14 cellular contexts compared by ENCODE assay signal in the genomic region with DNA sequence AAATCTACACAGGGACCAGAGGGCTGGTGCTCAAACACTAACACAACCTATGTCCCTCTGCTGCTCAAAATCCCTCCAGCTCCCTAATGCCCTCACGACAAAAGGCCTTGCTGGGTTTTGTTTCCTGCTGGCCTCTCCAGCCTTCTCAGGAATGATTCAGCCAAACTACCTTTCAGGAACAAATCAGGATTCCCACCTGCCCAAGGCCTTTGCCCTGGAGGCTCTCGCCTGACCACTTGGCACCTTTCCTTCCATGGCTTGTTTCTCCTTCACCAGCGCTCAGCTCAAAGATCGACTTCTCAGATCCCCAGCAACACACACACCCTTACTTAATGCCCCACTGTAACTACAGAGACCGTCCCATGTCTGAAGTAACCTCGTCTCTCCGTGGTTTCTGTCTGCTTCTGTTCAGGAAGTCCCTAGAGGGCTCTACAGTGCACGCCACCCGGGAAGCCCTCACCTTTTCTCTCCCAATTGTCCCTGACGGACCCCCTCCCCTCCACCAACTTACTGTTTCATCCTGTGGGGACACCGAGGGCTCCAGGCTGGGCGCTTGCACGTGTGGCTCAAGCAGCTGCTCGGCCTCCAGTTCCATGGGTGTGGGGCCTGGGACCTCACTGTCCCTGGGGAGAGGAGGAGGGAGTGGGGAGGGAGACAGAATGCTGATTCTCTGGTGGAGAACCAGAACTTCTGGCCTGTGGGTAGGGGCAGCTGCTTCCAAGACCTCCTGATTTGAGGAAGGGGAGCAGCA. TPM values are rescaled to one million over a fixed set of nuclear protein-coding genes. Genes with fewer than 3 reads are reported as not detected.
DNase-seq lines count a peak whose midpoint lies in the region; ATAC-seq and TF ChIP-seq lines count a peak whose summit lies in the region.
"Had no signal": no experiment of that assay in that cellular context is flagged by ENCODE, and none has a peak within 500 bp of the region (broad histone marks: within the 10 kb centered on the region; RNA-seq: fewer than 3 reads in every experiment).

No MANE protein-coding gene starts in this region.

- DNase-seq in Caco-2 (no peak), M059J (ENCODE audit: low read depth) (peak; percentile 29), chondrocyte (ENCODE audit: low spot score) (no peak), osteoblast (ENCODE audit: insufficient read length, low spot score, missing footprints) (peak; percentile 88), GM19240 (ENCODE audit: insufficient read length, low spot score) (no peak), NCI-H526 treated with DMSO at 0.1 percent for 48 hours (lab: John Stamatoyannopoulos, UW) (no peak), KG1 (lab: John Stamatoyannopoulos, UW) (no peak)
- DNase-seq: activated CD8-positive, alpha-beta memory T cell treated with anti-CD3 and anti-CD28 coated beads, Interleukin-2, amount 50 U/mL, for 48 hours; dorsolateral prefrontal cortex; immature natural killer cell had no signal

- H3K27me3 ChIP-seq in Caco-2 (replicated peaks; ENCODE audit: control insufficient read depth, insufficient read depth, low read length), result no peaks in the 10 kb centered on the region
- H3K27me3 ChIP-seq in osteoblast (ENCODE audit: insufficient read depth, low read length), result no peaks in the 10 kb centered on the region
- H3K27me3 ChIP-seq: suprapubic skin had no signal

- H4K20me1 ChIP-seq in osteoblast (ENCODE audit: insufficient read depth, low read length), result peaks cover 11% of the 10 kb centered on the region

- H3K4me3 ChIP-seq in Caco-2 (ENCODE audit: low read depth, low read length), result no peak overlapping the region
- H3K4me3 ChIP-seq in osteoblast (ENCODE audit: insufficient read depth, low read length), result no peak overlapping the region
- H3K4me3 ChIP-seq: dorsolateral prefrontal cortex, suprapubic skin had no signal

- no peak overlapping the region for H3K4me2 ChIP-seq in osteoblast (ENCODE audit: insufficient read depth, low read length)

- H3K36me3 ChIP-seq in Caco-2 (ENCODE audit: control insufficient read depth, insufficient read depth, low read length), result no peaks in the 10 kb centered on the region
- H3K36me3 ChIP-seq in osteoblast (ENCODE audit: insufficient read depth, low read length), result peaks cover 42% of the 10 kb centered on the region

- POLR2A ChIA-PET in Caco-2 (lab: Charles Lee), result interaction anchor here (0.8 kb wide), 1 partner anchor 80 kb away, joined by 3 read pairs; the partner anchor contains the start of gene SNRPD2

- intact Hi-C loops in Caco-2 (cut with micrococcal nuclease; ENCODE audit: unreplicated experiment), result loop anchor here (5.0 kb wide), 1 partner anchor 110 kb away; no protein-coding TSS in a partner anchor

- peaks cover under 1% of the 10 kb centered on the region for H3K4me1 ChIP-seq in Caco-2
- H3K4me1 ChIP-seq in osteoblast (ENCODE audit: insufficient read depth, low read length), result peaks cover 9% of the 10 kb centered on the region

- no peak overlapping the region for H2AFZ ChIP-seq in osteoblast (ENCODE audit: low read length)

- H3K4me3 Mint-ChIP-seq in Caco-2 (ENCODE audit: unreplicated experiment), result peak overlapping the region; percentile 97
- no peak overlapping the region for H3K4me3 Mint-ChIP-seq in chondrocyte (ENCODE audit: unreplicated experiment)

- H3K27ac Mint-ChIP-seq in Caco-2 (ENCODE audit: unreplicated experiment) (no peak overlapping the region), chondrocyte (ENCODE audit: unreplicated experiment) (peak overlapping the region; percentile 50)

- H3K27ac ChIP-seq in osteoblast (ENCODE audit: low read depth, low read length), result no peak overlapping the region
- H3K27ac ChIP-seq: suprapubic skin had no signal

- TF ChIP-seq CTCF in Caco-2 (IDR thresholded peaks at IDR 0.05; ENCODE audit: insufficient read depth in 1 of 2, low read depth in 1 of 2, low read length in 1 of 2, severe bottlenecking in 1 of 2, unreplicated experiment in 1 of 2), result no peak
- no peak for TF ChIP-seq CTCF in chondrocyte (IDR thresholded peaks at IDR 0.05)
- TF ChIP-seq CTCF in osteoblast (IDR thresholded peaks at IDR 0.05; ENCODE audit: extremely low read depth, low read depth, low read length), result no peak

- no peak for ATAC-seq in GM18520 (IDR thresholded peaks at IDR 0.05; ENCODE audit: unreplicated experiment)

- no peaks in the 10 kb centered on the region for H3K27me3 Mint-ChIP-seq in Caco-2 (ENCODE audit: insufficient read depth, unreplicated experiment)
- H3K27me3 Mint-ChIP-seq in chondrocyte (ENCODE audit: low read depth), result no peaks in the 10 kb centered on the region

- no peaks in the 10 kb centered on the region for H3K79me2 ChIP-seq in osteoblast (ENCODE audit: insufficient read depth, low read length)

- H3K9me3 Mint-ChIP-seq in Caco-2 (ENCODE audit: unreplicated experiment), result no peaks in the 10 kb centered on the region
- no peaks in the 10 kb centered on the region for H3K9me3 Mint-ChIP-seq in chondrocyte (ENCODE audit: low read depth)
- H3K9me3 Mint-ChIP-seq: immature natural killer cell had no signal

- H3K9me3 ChIP-seq in Caco-2 (no peaks in the 10 kb centered on the region), osteoblast (ENCODE audit: low read depth, low read length) (no peaks in the 10 kb centered on the region)
- H3K9me3 ChIP-seq: suprapubic skin had no signal

- peaks cover 68% of the 10 kb centered on the region for H3K36me3 Mint-ChIP-seq in Caco-2 (ENCODE audit: insufficient read depth, unreplicated experiment)
- peaks cover 13% of the 10 kb centered on the region for H3K36me3 Mint-ChIP-seq in chondrocyte (ENCODE audit: low read depth)

- CTCF ChIA-PET in Caco-2 (lab: Charles Lee), result interaction anchor here (1.1 to 3.6 kb wide), 3 partner anchors 21 to 45 kb away, joined by 3 to 82 read pairs (median 3); no protein-coding TSS in a partner anchor

- H3K4me1 Mint-ChIP-seq in Caco-2 (ENCODE audit: low read depth, unreplicated experiment) (peaks cover 7% of the 10 kb centered on the region), chondrocyte (ENCODE audit: low read depth) (peaks cover 19% of the 10 kb centered on the region)

- no TSS peak for BruUV-seq in Caco-2 (replicated peaks; lab: Mats Ljungman, UMichigan)

RNA-seq across cellular contexts. Expression of gene SIX5, which starts 3.3 kb away (rescaled TPM):
- 23.7 and 28.6 TPM in 2 replicates for total RNA-seq in Caco-2 (2022)
- 8.7 and 14.8 TPM in 2 replicates for total RNA-seq in M059J (2014; rRNA removed; shearing (Covaris generic))
- 29.3 to 33.8 TPM (median 33.0 TPM) in 3 replicates for total RNA-seq in chondrocyte
- total RNA-seq in osteoblast, result 11.6 and 11.8 TPM in 2 replicates

RNA-seq across cellular contexts. Expression of gene DMPK, which starts 10.0 kb away (rescaled TPM):
- total RNA-seq in Caco-2 (2022) (28.1 and 30.2 TPM in 2 replicates), chondrocyte (95.0 to 176 TPM (median 162 TPM) in 3 replicates), osteoblast (26.8 and 30.4 TPM in 2 replicates)
- total RNA-seq in M059J (2014; rRNA removed; shearing (Covaris generic)), result 22.7 and 40.4 TPM in 2 replicates

RNA-seq across cellular contexts. Expression of gene DMWD, which starts 20.3 kb away (rescaled TPM):
- total RNA-seq in Caco-2 (2022), result 72.4 and 76.3 TPM in 2 replicates
- 16.0 and 38.2 TPM in 2 replicates for total RNA-seq in M059J (2014; rRNA removed; shearing (Covaris generic))
- total RNA-seq in chondrocyte, result 77.6 to 83.0 TPM (median 79.4 TPM) in 3 replicates
- 48.5 and 49.2 TPM in 2 replicates for total RNA-seq in osteoblast

RNA-seq across cellular contexts. Expression of gene MEIOSIN, which starts 39.1 kb away (rescaled TPM):
- total RNA-seq in Caco-2 (2022) (not detected in 2 replicates), chondrocyte (not detected in 3 replicates), osteoblast (not detected in 2 replicates)
- total RNA-seq in M059J (2014; rRNA removed; shearing (Covaris generic)), result 0.25 TPM in 1 of 2 replicates, not detected in the other
- total RNA-seq: LHCN-M2, skeletal muscle tissue, suprapubic skin had no signal

RNA-seq across cellular contexts. Expression of gene FBXO46, which starts 41.6 kb away (rescaled TPM):
- total RNA-seq in Caco-2 (2022), result 31.0 and 37.0 TPM in 2 replicates
- 4.4 and 6.9 TPM in 2 replicates for total RNA-seq in M059J (2014; rRNA removed; shearing (Covaris generic))
- total RNA-seq in chondrocyte, result 12.7 to 14.8 TPM (median 14.3 TPM) in 3 replicates
- 8.0 and 9.0 TPM in 2 replicates for total RNA-seq in osteoblast

Comparison
In these comparisons a context has a peak if more than half of its experiments do, and no peak if none do; other contexts are left out.
1. DNase-seq: peak in M059J (single experiment) and osteoblast (single experiment); none in Caco-2 (0 of 2), chondrocyte (single experiment), GM19240 (single experiment), NCI-H526 treated with DMSO at 0.1 percent for 48 hours (single experiment) and KG1 (single experiment).